In the genomic region with DNA sequence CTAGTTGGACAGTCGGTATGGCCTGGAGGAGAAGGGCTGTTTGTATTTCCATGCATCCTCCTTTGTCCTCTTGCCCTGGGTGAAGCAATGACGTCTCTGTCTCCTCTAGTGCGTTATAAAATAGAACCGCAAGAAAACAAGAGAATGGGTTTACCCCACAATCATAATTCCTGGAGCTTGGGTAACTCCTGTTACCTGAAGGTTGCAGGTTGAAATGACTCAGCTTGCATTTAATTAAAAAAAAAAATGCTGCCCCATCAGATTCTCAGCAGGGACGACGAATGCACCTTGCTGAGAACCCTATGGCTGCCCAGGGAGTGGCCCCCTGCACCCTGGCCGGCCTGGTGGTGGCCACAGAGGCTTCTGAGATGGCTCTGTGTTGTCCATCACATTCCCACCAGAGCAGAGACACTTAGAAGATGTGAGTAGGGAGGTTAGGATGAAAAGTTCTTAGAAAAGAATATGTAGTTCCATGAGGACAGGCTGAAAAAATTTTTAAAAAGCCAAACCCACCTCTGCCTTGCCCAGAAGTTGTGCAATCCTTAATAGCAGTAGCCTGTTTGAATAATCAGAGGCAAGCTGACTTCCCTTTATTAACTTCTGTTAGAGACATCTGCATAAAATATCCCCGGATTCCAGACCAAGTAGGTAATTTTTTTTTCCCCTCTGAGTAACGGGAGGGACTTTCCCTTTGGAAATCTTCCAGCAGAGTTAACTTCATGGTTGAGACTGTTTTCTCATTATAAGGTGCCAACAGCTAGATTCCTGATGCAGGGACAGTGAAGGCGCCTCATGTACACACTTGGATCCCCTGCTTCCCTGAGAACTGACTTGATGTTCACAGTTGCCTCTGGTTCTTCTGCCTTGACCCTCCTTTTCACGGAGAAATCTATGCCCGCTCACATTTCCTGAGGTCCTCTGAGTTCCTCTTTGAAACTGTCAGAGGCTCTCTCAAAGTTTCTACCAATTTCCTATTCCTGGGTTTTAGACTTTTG, we compare ENCODE assay signal across 8 cellular contexts.
DNase-seq lines count a peak whose midpoint lies in the region; ATAC-seq and TF ChIP-seq lines count a peak whose summit lies in the region.

No MANE protein-coding gene starts in this region.

- peak overlapping the region; percentile 91 to 97 (median 94) for H3K27ac Mint-ChIP-seq in nephron

- H3K36me3 Mint-ChIP-seq in nephron (ENCODE audit: low read depth), result peaks cover 63% of the 10 kb centered on the region

- peak overlapping the region; percentile 26 to 53 (median 48) for H3K4me3 Mint-ChIP-seq in nephron

- TF ChIP-seq CTCF in GM13976 (IDR thresholded peaks at IDR 0.05; ENCODE audit: borderline replicate concordance, control extremely low read depth, extremely low read depth, insufficient read depth, missing control alignments), result no peak
- no peak for TF ChIP-seq CTCF in nephron (IDR thresholded peaks at IDR 0.05; ENCODE audit: unreplicated experiment in 3 of 3)

- in situ Hi-C loops in GM13976 (cut with MboI; ENCODE audit: low sequenced_read_pairs, unreplicated experiment), result no loop called here

- ATAC-seq in HG02623 (IDR thresholded peaks at IDR 0.05; ENCODE audit: unreplicated experiment) (no peak), HG03521 (IDR thresholded peaks at IDR 0.05; ENCODE audit: unreplicated experiment) (no peak)

- no peaks in the 10 kb centered on the region for H3K27me3 Mint-ChIP-seq in nephron (ENCODE audit: low read depth)

- H3K4me1 Mint-ChIP-seq in nephron, result peaks cover 27% of the 10 kb centered on the region

- H3K27ac ChIP-seq in epithelial cell of prostate, result peak overlapping the region; percentile 74

- peak; percentile 54 for DNase-seq in GM13976 (ENCODE audit: low spot score)
- DNase-seq in SKM-1 treated with dmso at 0.1 percent for 144 hours (lab: John Stamatoyannopoulos, UW; ENCODE audit: unreplicated experiment), result peak; percentile 77
- peak; percentile 69 for DNase-seq in epithelial cell of prostate (ENCODE audit: low read depth, low spot score)
- no peak for DNase-seq in activated gamma-delta T cell treated with Interleukin-2 at 50 U/mL for 16 hours
- no peak for DNase-seq in ecto neural progenitor cell (ENCODE audit: low spot score)

- no peaks in the 10 kb centered on the region for H3K9me3 Mint-ChIP-seq in nephron

Comparison
In these comparisons a context has a peak if more than half of its experiments do, and no peak if none do; other contexts are left out.
1. DNase-seq: peak in GM13976 (single experiment), SKM-1 treated with dmso at 0.1 percent for 144 hours (single experiment) and epithelial cell of prostate (single experiment); none in activated gamma-delta T cell treated with Interleukin-2 at 50 U/mL for 16 hours (single experiment) and ecto neural progenitor cell (single experiment).